ENCODE assay signal across 8 cellular contexts in the genomic region with DNA sequence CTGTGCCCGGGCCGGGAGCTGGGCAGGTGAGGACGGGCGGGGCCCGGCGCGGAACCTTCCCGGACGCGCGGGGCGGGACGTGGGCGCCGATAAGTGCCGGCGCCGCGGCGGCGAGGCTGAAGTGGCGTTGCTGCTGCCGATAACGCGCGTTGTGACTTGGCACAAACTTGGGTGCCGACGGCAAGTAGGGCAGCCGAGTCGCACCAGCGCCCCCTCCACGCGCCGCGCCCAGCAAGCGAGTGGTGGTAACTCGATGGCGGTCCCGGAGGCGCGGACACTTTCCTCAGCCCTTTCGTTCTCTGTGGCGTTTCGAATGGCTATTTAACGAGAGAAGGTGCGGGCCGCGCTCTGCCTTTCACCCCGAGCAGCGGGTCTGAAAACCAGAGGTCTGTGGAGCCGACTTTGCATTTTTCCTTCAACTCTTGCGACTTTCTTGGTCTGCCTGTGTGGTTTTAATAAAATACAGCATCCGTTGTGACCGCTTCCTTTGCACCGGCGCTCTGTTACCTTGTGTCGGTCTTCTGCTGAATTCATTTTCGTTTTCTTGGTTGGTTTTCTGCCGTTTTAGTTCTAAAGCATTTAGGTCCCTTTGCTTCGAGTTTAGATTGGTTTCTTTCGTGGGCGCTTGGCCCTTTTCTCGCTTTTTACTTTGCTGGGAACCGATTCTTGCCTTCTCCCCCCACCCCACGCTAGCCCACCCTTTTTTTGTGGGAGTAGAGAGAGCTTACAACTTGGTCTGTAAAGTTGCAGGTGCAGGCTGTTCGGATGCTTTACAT. TPM values are rescaled to one million over a fixed set of nuclear protein-coding genes. Genes with fewer than 3 reads are reported as not detected.
A peak's percentile ranks its signal among the peaks of the same experiment; 100 is the strongest.
DNase-seq lines count a peak whose midpoint lies in the region; ATAC-seq and TF ChIP-seq lines count a peak whose summit lies in the region.

No MANE protein-coding gene starts in this region.

- TF ChIP-seq CTCF in tibial nerve (IDR thresholded peaks at IDR 0.05): peak in 1 of 5 experiments; percentile 36

- H2AK5ac ChIP-seq in trophoblast cell (ENCODE audit: low read length): no peak overlapping the region

- H2AFZ ChIP-seq in trophoblast cell (ENCODE audit: insufficient read depth, low read length, poor library complexity): peak overlapping the region; percentile 93

- H3K27me3 ChIP-seq in trophoblast cell (ENCODE audit: insufficient read depth, low read length) (no peaks in the 10 kb centered on the region), tibial nerve (no peaks in the 10 kb centered on the region)

- peak overlapping the region; percentile 22 for H3K4ac ChIP-seq in trophoblast cell (ENCODE audit: low read depth, low read length)

- peaks cover 7% of the 10 kb centered on the region for H3K79me1 ChIP-seq in trophoblast cell (ENCODE audit: low read length)

- intact Hi-C loops in Right ventricle myocardium superior (cut with DNase I): loop anchor here (2.0 to 10.0 kb wide), 2 partner anchors 141 to 251 kb away; no protein-coding TSS in a partner anchor

- H2BK12ac ChIP-seq in trophoblast cell (ENCODE audit: low read length): no peak overlapping the region

- H3K9ac ChIP-seq in trophoblast cell (ENCODE audit: low read length): peak overlapping the region; percentile 59

- peak; percentile 27 for TF ChIP-seq POLR2A in Raji (IDR thresholded peaks at IDR 0.05; ENCODE audit: insufficient read depth, low read depth, low read length)
- no peak for TF ChIP-seq POLR2A in tibial nerve (IDR thresholded peaks at IDR 0.05)

- peak overlapping the region; percentile 91 for H3K4me3 ChIP-seq in trophoblast cell (ENCODE audit: low read depth, low read length)
- peak overlapping the region; percentile 71 to 93 (median 83) for H3K4me3 ChIP-seq in tibial nerve

- H3K27ac ChIP-seq in trophoblast cell (ENCODE audit: low read depth, low read length): no peak overlapping the region
- H3K27ac ChIP-seq in tibial nerve: peak overlapping the region; percentile 69 to 94 (median 90)

- peak overlapping the region; percentile 89 for H3K14ac ChIP-seq in trophoblast cell (ENCODE audit: low read length)

- no peak for TF ChIP-seq EP300 in tibial nerve (IDR thresholded peaks at IDR 0.05)

- peak; percentile 26 for ATAC-seq in GM19455 (IDR thresholded peaks at IDR 0.05; ENCODE audit: unreplicated experiment)
- ATAC-seq in HG03571 (IDR thresholded peaks at IDR 0.05; ENCODE audit: unreplicated experiment): peak; percentile 16
- peak; percentile 81 for ATAC-seq in Right ventricle myocardium superior (ENCODE audit: poor library complexity)

- H3K36me3 ChIP-seq in trophoblast cell (ENCODE audit: control insufficient read depth in 1 of 2, insufficient read depth in 2 of 2, low read length in 2 of 2) (no peaks in the 10 kb centered on the region), tibial nerve (no peaks in the 10 kb centered on the region)

- peak overlapping the region; percentile 32 for H2BK5ac ChIP-seq in trophoblast cell (ENCODE audit: low read depth, low read length, poor library complexity)

- H2BK120ac ChIP-seq in trophoblast cell (ENCODE audit: insufficient read depth, low read length, poor library complexity): peak overlapping the region; percentile 57

- WGBS in trophoblast cell (ENCODE audit: extremely low coverage, insufficient coverage, insufficient read length): no CpG with 5 or more reads among the region's 66 CpGs
- WGBS in tibial nerve, 2 donors: 1% methylated on average over 41 to 53 of the region's 66 CpGs

- DNase-seq in COR-L47 (lab: John Stamatoyannopoulos, UW) (peak; percentile 23), Right ventricle myocardium superior (peak; percentile 88), trophoblast cell (peak; percentile 42 to 66), tibial nerve (ENCODE audit: low spot score in 2 of 2) (peak; percentile 30 to 38)
- peak; percentile 70 for DNase-seq in activated naive CD4-positive, alpha-beta T cell treated with anti-CD3 and anti-CD28 coated beads, Interleukin-2, amount 50 U/mL, for 16 hours

- peak overlapping the region; percentile 88 for H3K4me2 ChIP-seq in trophoblast cell (ENCODE audit: low read length)

- peak overlapping the region; percentile 47 for H4K8ac ChIP-seq in trophoblast cell (ENCODE audit: low read depth, low read length)

- H4K12ac ChIP-seq in trophoblast cell (ENCODE audit: low read depth, low read length): peak overlapping the region; percentile 74

- H3K18ac ChIP-seq in trophoblast cell (ENCODE audit: low read length): peak overlapping the region; percentile 89

- peak overlapping the region; percentile 65 for H4K91ac ChIP-seq in trophoblast cell (ENCODE audit: low read depth, low read length)

- H3K9me3 ChIP-seq in trophoblast cell (ENCODE audit: insufficient read depth, low read depth, low read length) (no peaks in the 10 kb centered on the region), tibial nerve (no peaks in the 10 kb centered on the region)

- no peak overlapping the region for H3K23ac ChIP-seq in trophoblast cell (ENCODE audit: low read length)

- peaks cover 4% of the 10 kb centered on the region for H3K79me2 ChIP-seq in trophoblast cell (ENCODE audit: control insufficient read depth, insufficient read depth, low read length, poor library complexity)

- peaks cover 0 to 4% of the 10 kb centered on the region in 2 experiments for H3K4me1 ChIP-seq in trophoblast cell (ENCODE audit: control insufficient read depth in 1 of 2, insufficient read depth in 2 of 2, low read length in 2 of 2)
- peaks cover 0 to 46% (median 18%) of the 10 kb centered on the region in 4 donors for H3K4me1 ChIP-seq in tibial nerve

RNA-seq across cellular contexts. Expression of a gene that starts 0.7 kb away (rescaled TPM):
- total RNA-seq in Right ventricle myocardium superior (23.8 TPM), tibial nerve (10 to 100 TPM in 2 of 4 donors, 1 to 10 TPM in 2; 9.0 to 23.6 (median 13.5) TPM)
- 9.6 and 10.1 TPM in 2 replicates for polyA plus RNA-seq in trophoblast cell (2013)

Comparison
In these comparisons a context has a peak if more than half of its experiments do, and no peak if none do; other contexts are left out.
1. DNase-seq: peak in every context shown above with its lines; median percentile 88 in Right ventricle myocardium superior; 70 in activated naive CD4-positive, alpha-beta T cell treated with anti-CD3 and anti-CD28 coated beads, Interleukin-2, amount 50 U/mL, for 16 hours; 54 in trophoblast cell; 34 in tibial nerve; 23 in COR-L47.
2. ATAC-seq: peak in every context shown above with its lines; median percentile 81 in Right ventricle myocardium superior; 26 in GM19455; 16 in HG03571.